ENCODE assay signal across 17 cellular contexts in genomic region chr12:90086281-90086680, GRCh38.
DNase-seq lines count a peak whose midpoint lies in the region; ATAC-seq, FAIRE-seq and TF ChIP-seq lines count a peak whose summit lies in the region.
"Had no signal": no experiment of that assay in that cellular context is flagged by ENCODE, and none has a peak within 500 bp of the region (broad histone marks: within the 10 kb centered on the region; RNA-seq: fewer than 3 reads in every experiment).

No MANE protein-coding gene starts in this region.

- H3K9me3 ChIP-seq in GM23248 (ENCODE audit: low read depth) (no peaks in the 10 kb centered on the region), PC-3 (ENCODE audit: low read length) (no peaks in the 10 kb centered on the region), osteoblast (ENCODE audit: low read depth, low read length) (no peaks in the 10 kb centered on the region), colonic mucosa (no peaks in the 10 kb centered on the region)
- H3K9me3 ChIP-seq: BLaER1, pancreas, tibial nerve had no signal

- H3K27ac ChIP-seq in GM23248: no peak overlapping the region; the same call in 1 of the 2 replicates
- peak overlapping the region; percentile 27 for H3K27ac ChIP-seq in PC-3 (ENCODE audit: low read length)
- peak overlapping the region; percentile 25 for H3K27ac ChIP-seq in osteoblast (ENCODE audit: low read depth, low read length)
- H3K27ac ChIP-seq in colonic mucosa: no peak overlapping the region
- H3K27ac ChIP-seq: BLaER1, pancreas, tibial nerve had no signal

- intact Hi-C loops in PC-3 (cut with micrococcal nuclease): no loop called here
- intact Hi-C loops in Calu3 (cut with micrococcal nuclease; ENCODE audit: unreplicated experiment): no loop called here
- intact Hi-C loops in colonic mucosa (cut with DNase I): no loop called here

- no peak for FAIRE-seq in bronchial epithelial cell (lab: Jason Lieb, UNC)
- FAIRE-seq: pancreas, small intestine had no signal

- CTCF ChIA-PET in PC-3 (lab: Charles Lee) (no interaction called here), Calu3 (lab: Charles Lee) (no interaction called here)

- no peaks in the 10 kb centered on the region for H3K9me3 Mint-ChIP-seq in Calu3 (ENCODE audit: low read depth, unreplicated experiment)
- H3K9me3 Mint-ChIP-seq: activated naive CD4-positive, alpha-beta T cell treated with anti-CD3 and anti-CD28 coated beads for 36 hours had no signal

- H3K4me3 ChIP-seq in GM23248 (no peak overlapping the region), PC-3 (ENCODE audit: low read length) (no peak overlapping the region), bronchial epithelial cell (ENCODE audit: low read depth, low read length) (no peak overlapping the region), osteoblast (ENCODE audit: insufficient read depth, low read length) (no peak overlapping the region), colonic mucosa (no peak overlapping the region)
- H3K4me3 ChIP-seq: BLaER1, pancreas, tibial nerve had no signal

- no peaks in the 10 kb centered on the region for H3K36me3 ChIP-seq in GM23248 (ENCODE audit: low read depth)
- H3K36me3 ChIP-seq in PC-3 (ENCODE audit: low read depth, low read length): no peaks in the 10 kb centered on the region
- no peaks in the 10 kb centered on the region for H3K36me3 ChIP-seq in bronchial epithelial cell (ENCODE audit: control insufficient read depth, insufficient read depth, low read length)
- no peaks in the 10 kb centered on the region for H3K36me3 ChIP-seq in osteoblast (ENCODE audit: insufficient read depth, low read length)
- no peaks in the 10 kb centered on the region for H3K36me3 ChIP-seq in colonic mucosa
- H3K36me3 ChIP-seq: BLaER1, pancreas, tibial nerve had no signal

- POLR2A ChIA-PET in PC-3 (lab: Charles Lee; ENCODE audit: unreplicated experiment): no interaction called here

- no peaks in the 10 kb centered on the region for H3K27me3 Mint-ChIP-seq in Calu3 (ENCODE audit: unreplicated experiment)

- H3K79me2 ChIP-seq in GM23248 (ENCODE audit: insufficient read depth): no peaks in the 10 kb centered on the region
- H3K79me2 ChIP-seq in PC-3 (ENCODE audit: low read length): no peaks in the 10 kb centered on the region
- no peaks in the 10 kb centered on the region for H3K79me2 ChIP-seq in osteoblast (ENCODE audit: insufficient read depth, low read length)

- in situ Hi-C loops in GM23248 (cut with MboI): no loop called here

- H3K27me3 ChIP-seq in GM23248 (replicated peaks; ENCODE audit: insufficient read depth): no peaks in the 10 kb centered on the region
- no peaks in the 10 kb centered on the region for H3K27me3 ChIP-seq in PC-3 (ENCODE audit: low read length)
- no peaks in the 10 kb centered on the region for H3K27me3 ChIP-seq in bronchial epithelial cell (ENCODE audit: control insufficient read depth, insufficient read depth, low read length)
- H3K27me3 ChIP-seq in osteoblast (ENCODE audit: insufficient read depth, low read length): no peaks in the 10 kb centered on the region
- H3K27me3 ChIP-seq in colonic mucosa: no peaks in the 10 kb centered on the region
- H3K27me3 ChIP-seq: BLaER1, pancreas, tibial nerve had no signal

- no peaks in the 10 kb centered on the region; the same call in 1 of the 2 replicates for H3K9me2 ChIP-seq in GM23248 (ENCODE audit: insufficient read depth)
- H3K9me2 ChIP-seq in PC-3 (replicated peaks; ENCODE audit: low read length): no peaks in the 10 kb centered on the region

- H4K20me1 ChIP-seq in GM23248 (ENCODE audit: insufficient read depth) (no peaks in the 10 kb centered on the region), PC-3 (ENCODE audit: low read length) (no peaks in the 10 kb centered on the region), osteoblast (ENCODE audit: insufficient read depth, low read length) (no peaks in the 10 kb centered on the region)
- H4K20me1 ChIP-seq: BLaER1 had no signal

- peak; percentile 71 for DNase-seq in GM23248
- DNase-seq in PC-3: peak; percentile 45
- DNase-seq in bronchial epithelial cell (ENCODE audit: low read depth): peak; percentile 82
- DNase-seq in osteoblast (ENCODE audit: insufficient read length, low spot score, missing footprints): no peak
- no peak for DNase-seq in activated CD8-positive, alpha-beta memory T cell treated with anti-CD3 and anti-CD28 coated beads, Interleukin-2, amount 50 U/mL, for 4 hours
- no peak for DNase-seq in Calu3
- DNase-seq in colonic mucosa: no peak
- DNase-seq: activated naive CD4-positive, alpha-beta T cell treated with anti-CD3 and anti-CD28 coated beads for 36 hours; effector CD4-positive, alpha-beta T cell; hippocampal formation; NCI-H748 treated with DMSO at 0.1 percent for 48 hours; pancreas; small intestine; SW 1271 had no signal

- no peak overlapping the region for H2AFZ ChIP-seq in GM23248
- H2AFZ ChIP-seq in PC-3 (ENCODE audit: low read length): no peak overlapping the region
- no peak overlapping the region for H2AFZ ChIP-seq in osteoblast (ENCODE audit: low read length)

- 0% methylated on average over 1 of the region's 1 CpG for WGBS in GM23248 (ENCODE audit: low coverage in 1 of 2, low lambda C conversion rate in 2 of 2, missing lambda C conversion rate in 2 of 2), 2 experiments

- H3K4me3 Mint-ChIP-seq in Calu3 (ENCODE audit: low read depth, unreplicated experiment): no peak overlapping the region
- H3K4me3 Mint-ChIP-seq: activated naive CD4-positive, alpha-beta T cell treated with anti-CD3 and anti-CD28 coated beads for 36 hours had no signal

- H3K4me1 Mint-ChIP-seq in Calu3 (ENCODE audit: low read depth, unreplicated experiment): peaks cover 9% of the 10 kb centered on the region

- BruUV-seq in PC-3 (replicated peaks; lab: Mats Ljungman, UMichigan): no TSS peak
- BruUV-seq in Calu3 (replicated peaks; lab: Mats Ljungman, UMichigan): no TSS peak

- H3F3A ChIP-seq in GM23248 (ENCODE audit: insufficient read depth) (peaks cover 25% of the 10 kb centered on the region), PC-3 (ENCODE audit: low read length, unreplicated experiment) (peaks cover 4% of the 10 kb centered on the region)

- H3K4me2 ChIP-seq in GM23248 (ENCODE audit: unreplicated experiment): peak overlapping the region; percentile 43
- peak overlapping the region; percentile 39 for H3K4me2 ChIP-seq in PC-3 (ENCODE audit: low read length)
- peak overlapping the region; percentile 66 for H3K4me2 ChIP-seq in osteoblast (ENCODE audit: insufficient read depth, low read length)
- H3K4me2 ChIP-seq: BLaER1 had no signal

- H3K4me1 ChIP-seq in GM23248 (ENCODE audit: insufficient read depth): peaks cover 29% of the 10 kb centered on the region
- H3K4me1 ChIP-seq in PC-3 (ENCODE audit: insufficient read depth, low read length): peaks cover 39% of the 10 kb centered on the region
- H3K4me1 ChIP-seq in osteoblast (ENCODE audit: insufficient read depth, low read length): peaks cover 22% of the 10 kb centered on the region
- no peaks in the 10 kb centered on the region for H3K4me1 ChIP-seq in colonic mucosa
- H3K4me1 ChIP-seq: BLaER1, pancreas had no signal

- H3K9ac ChIP-seq in GM23248: no peak overlapping the region
- peak overlapping the region; percentile 10; the same call in 1 of the 2 replicates for H3K9ac ChIP-seq in PC-3 (ENCODE audit: low read length)
- H3K9ac ChIP-seq in colonic mucosa (ENCODE audit: low read depth in 2 of 2, low read length in 2 of 2): no peak overlapping the region
- H3K9ac ChIP-seq: BLaER1 had no signal

- no peaks in the 10 kb centered on the region for H3K36me3 Mint-ChIP-seq in Calu3 (ENCODE audit: insufficient read depth, unreplicated experiment)

- TF ChIP-seq CTCF in PC-3 (conservative IDR thresholded peaks at IDR 0.05; ENCODE audit: low read depth, low read length) (no peak), bronchial epithelial cell (IDR thresholded peaks at IDR 0.05; ENCODE audit: insufficient read depth, low read length, severe bottlenecking) (no peak), osteoblast (IDR thresholded peaks at IDR 0.05; ENCODE audit: extremely low read depth, low read depth, low read length) (no peak), Calu3 (IDR thresholded peaks at IDR 0.05; ENCODE audit: unreplicated experiment) (no peak), colonic mucosa (IDR thresholded peaks at IDR 0.05) (no peak)

- H3K27ac Mint-ChIP-seq in Calu3 (ENCODE audit: unreplicated experiment): no peak overlapping the region
- H3K27ac Mint-ChIP-seq: activated naive CD4-positive, alpha-beta T cell treated with anti-CD3 and anti-CD28 coated beads for 36 hours had no signal

- ATAC-seq in PC-3: no peak
- ATAC-seq in HG03139 (IDR thresholded peaks at IDR 0.05; ENCODE audit: unreplicated experiment): no peak
- ATAC-seq: pancreas had no signal

Comparison
In these comparisons a context has a peak if more than half of its experiments do, and no peak if none do; other contexts are left out.
1. DNase-seq: peak in GM23248 (single experiment), PC-3 (single experiment) and bronchial epithelial cell (single experiment); none in osteoblast (single experiment), activated CD8-positive, alpha-beta memory T cell treated with anti-CD3 and anti-CD28 coated beads, Interleukin-2, amount 50 U/mL, for 4 hours (single experiment), Calu3 (single experiment) and colonic mucosa (single experiment).
2. H3K27ac ChIP-seq: peak in PC-3 (single experiment) and osteoblast (single experiment); none in GM23248 (single experiment) and colonic mucosa (single experiment).
3. Peak in every context shown above with its lines, with median percentiles within 50 percentile points of each other: H3K4me2 ChIP-seq.